Comparison of ENCODE assay signal across 18 cellular contexts in the genomic region with DNA sequence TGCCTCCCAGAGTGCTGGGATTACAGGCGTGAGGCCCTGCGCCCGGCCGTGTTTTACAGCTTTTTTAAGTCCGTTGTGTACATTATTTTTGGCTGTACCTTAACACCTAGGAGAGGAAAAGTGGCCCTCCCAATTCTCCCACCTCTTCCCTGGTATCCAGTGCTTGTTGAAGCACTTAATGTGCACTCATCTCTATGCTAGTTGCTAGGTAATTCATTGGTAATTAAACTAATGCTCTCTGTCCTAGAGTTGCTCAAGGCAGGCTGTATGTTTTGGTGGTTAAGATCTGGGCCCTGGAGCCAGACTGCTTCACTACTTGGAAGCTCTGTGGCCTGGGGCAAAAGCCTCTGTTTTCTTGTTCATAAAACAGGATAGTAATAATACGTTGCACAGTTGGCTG.
"Had no signal": no experiment of that assay in that cellular context is flagged by ENCODE, and none has a peak within 500 bp of the region (broad histone marks: within the 10 kb centered on the region; RNA-seq: fewer than 3 reads in every experiment).

No MANE protein-coding gene starts in this region.

- H3K27me3 ChIP-seq: SJSA1 had no signal

- H3K9me3 ChIP-seq: SJSA1 had no signal

- DNase-seq: KBM-7, MV-4-11, NCI-H1048, NCI-H1105, NCI-H1436, NCI-H187, NCI-H2029, NCI-H2081 treated with DMSO at 0.1 percent for 48 hours, NCI-H226, NCI-H446 treated with DMSO at 0.1 percent for 48 hours, NCI-H510A treated with DMSO at 0.1 percent for 48 hours, NCI-H526, NCI-H82, Right ventricle myocardium superior, RPMI8226, SIG-M5 had no signal

- H3K4me1 ChIP-seq: SJSA1 had no signal

- H3K4me3 ChIP-seq: SJSA1, SK-N-MC had no signal
